ENCODE assay signal across 31 cellular contexts in genomic region chr10:60200682-60201053, GRCh38.
"Had no signal": no experiment of that assay in that cellular context is flagged by ENCODE, and none has a peak within 500 bp of the region (broad histone marks: within the 10 kb centered on the region; RNA-seq: fewer than 3 reads in every experiment).

No MANE protein-coding gene starts in this region.

- H3K9me3 ChIP-seq: adrenal gland, body of pancreas, breast epithelium had no signal

- H3K27ac ChIP-seq: adrenal gland, body of pancreas, brain microvascular endothelial cell, breast epithelium, VCaP had no signal

- ATAC-seq: activated CD8-positive, alpha-beta T cell treated with anti-CD3 and anti-CD28 coated beads for 36 hours; activated naive CD4-positive, alpha-beta T cell treated with anti-CD3 and anti-CD28 coated beads, Interleukin-2, amount 50 U/mL, for 72 hours; activated T-cell treated with anti-CD3 and anti-CD28 coated beads, Interleukin-2, amount 50 U/mL, for 4 hours; activated T-cell treated with anti-CD3 and anti-CD28 coated beads, Interleukin-2, amount 50 U/mL, for 72 hours; activated T-helper 17 cell treated with anti-CD3 and anti-CD28 coated beads, Interleukin-2, amount 50 U/mL, for 72 hours had no signal

- H3K4me1 ChIP-seq: adrenal gland, breast epithelium had no signal

- DNase-seq: activated B cell treated with CpG ODN at 0.5 μM for 24 hours; activated CD4-positive, alpha-beta memory T cell treated with anti-CD3 and anti-CD28 coated beads for 36 hours; activated CD4-positive, alpha-beta T cell treated with anti-CD3 and anti-CD28 coated beads for 4 hours; activated CD4-positive, alpha-beta T cell treated with anti-CD3 and anti-CD28 coated beads, Interleukin-2, amount 10 ng/mL, durations not matched to agents 24 days and 14 days; activated CD4-positive, alpha-beta T cell treated with anti-CD3 and anti-CD28 coated beads, Interleukin-2, amount 50 U/mL, for 1 hour; activated CD4-positive, alpha-beta T cell treated with anti-CD3 and anti-CD28 coated beads, Interleukin-2, amount 50 U/mL, for 4 hours; activated CD4-positive, CD25-positive, alpha-beta regulatory T cell treated with anti-CD3 and anti-CD28 coated beads, Interleukin-2, amount 50 U/mL, for 72 hours; activated CD8-positive, alpha-beta memory T cell treated with anti-CD3 and anti-CD28 coated beads, Interleukin-2, amount 50 U/mL, for 4 hours; activated CD8-positive, alpha-beta T cell treated with anti-CD3 and anti-CD28 coated beads for 36 hours; activated effector memory CD4-positive, alpha-beta T cell treated with anti-CD3 and anti-CD28 coated beads, Interleukin-2, amount 50 U/mL, for 16 hours; activated gamma-delta T cell treated with Interleukin-2 at 50 U/mL for 16 hours; activated naive CD4-positive, alpha-beta T cell; activated naive CD4-positive, alpha-beta T cell treated with anti-CD3 and anti-CD28 coated beads for 36 hours; activated naive CD4-positive, alpha-beta T cell treated with anti-CD3 and anti-CD28 coated beads, Interleukin-2, amount 50 U/mL, for 16 hours; activated naive CD8-positive, alpha-beta T cell treated with anti-CD3 and anti-CD28 coated beads for 36 hours; activated T-cell treated with anti-CD3 and anti-CD28 coated beads for 4 hours; activated T-cell treated with anti-CD3 and anti-CD28 coated beads, Interleukin-2, amount 50 U/mL, for 1 hour; activated T-cell treated with anti-CD3 and anti-CD28 coated beads, Interleukin-2, amount 50 U/mL, for 4 hours; activated T-cell treated with anti-CD3 and anti-CD28 coated beads, Interleukin-2, amount 50 U/mL, for 72 hours; adrenal gland; amniotic stem cell; aorta; brain microvascular endothelial cell; central memory CD4-positive, alpha-beta T cell; T-helper 2 cell; T-helper 9 cell had no signal

- H3K36me3 ChIP-seq: adrenal gland, breast epithelium had no signal

- H3K4me3 ChIP-seq: adrenal gland, body of pancreas, breast epithelium had no signal

- H3K27me3 ChIP-seq: adrenal gland, body of pancreas, brain microvascular endothelial cell, breast epithelium had no signal
